10 cellular contexts compared by ENCODE assay signal in the genomic region with DNA sequence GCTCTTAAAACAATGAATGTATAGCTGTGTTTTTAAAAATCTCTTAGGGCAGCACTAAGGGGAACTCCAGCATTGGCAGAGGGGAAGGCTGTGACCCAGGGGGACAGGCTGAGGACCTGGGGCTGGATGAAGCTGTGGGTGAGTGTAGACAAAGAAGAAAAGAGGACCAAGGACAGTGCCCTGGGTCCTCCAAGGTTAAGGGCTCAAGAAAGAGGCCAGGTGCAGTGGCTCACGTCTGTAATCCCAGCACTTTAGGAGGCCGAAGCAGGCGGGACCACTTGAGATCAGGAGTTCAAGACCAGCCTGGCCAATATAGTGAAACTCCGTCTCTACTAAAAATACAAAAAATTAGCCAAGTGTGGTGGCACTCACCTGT. TPM values are rescaled to one million over a fixed set of nuclear protein-coding genes. Genes with fewer than 3 reads are reported as not detected.
DNase-seq lines count a peak whose midpoint lies in the region; ATAC-seq and TF ChIP-seq lines count a peak whose summit lies in the region.
"Not testable (repeated sequence)": the region's sequence is repeated elsewhere in the genome, so short reads cannot be mapped to it uniquely, and the experiment has no call there.
"Had no signal": no experiment of that assay in that cellular context is flagged by ENCODE, and none has a peak within 500 bp of the region (broad histone marks: within the 10 kb centered on the region; RNA-seq: fewer than 3 reads in every experiment).

No MANE protein-coding gene starts in this region.

- H3K9ac ChIP-seq in Loucy (ENCODE audit: low read depth, low read length, poor library complexity, severe bottlenecking) = peak overlapping the region; percentile 45
- not testable (repeated sequence) for H3K9ac ChIP-seq in iPS-20b (ENCODE audit: low read depth, low read length)

- 0 out of 2 replicates have a peak overlapping the region, but pooled peaks have one; percentile 25 for H2AFZ ChIP-seq in Loucy (ENCODE audit: low read length)

- intact Hi-C loops in CD8-positive, alpha-beta T cell (cut with DNase I, micrococcal nuclease) = loop anchor here (1.0 to 10.0 kb wide), 4 partner anchors 34 to 315 kb away; a partner anchor contains a TSS
- intact Hi-C loops in activated T-helper 2 cell treated with anti-CD3 and anti-CD28 coated beads, Interferon-gamma antibody, Interleukin-2, Interleukin-4, amounts not matched to agents 10 μg/mL and 5 μg/mL and 100 μg/mL, durations not matched to agents 14 hours and 24 hours and 36 hours (cut with micrococcal nuclease) = loop anchor here (2.0 kb wide), 3 partner anchors 23 to 67 kb away; a partner anchor contains a TSS

- H3K27ac ChIP-seq in CD8-positive, alpha-beta T cell (ENCODE audit: low read depth, low read length); iPS-20b (ENCODE audit: low read length): not testable (repeated sequence)
- H3K27ac ChIP-seq in cingulate gyrus (ENCODE audit: low read depth, low read length) = peak overlapping the region; percentile 6
- peak overlapping the region; percentile 38 for H3K27ac ChIP-seq in substantia nigra (ENCODE audit: low read depth, low read length, poor library complexity, severe bottlenecking)

- peak overlapping the region; percentile 86 for H3K4me2 ChIP-seq in Loucy (ENCODE audit: low read depth, low read length, poor library complexity, severe bottlenecking)

- H3K36me3 ChIP-seq in CD8-positive, alpha-beta T cell (ENCODE audit: insufficient read depth, low read length); Loucy (ENCODE audit: insufficient read depth, low read length); iPS-20b (ENCODE audit: insufficient read depth, low read depth, low read length): not testable (repeated sequence)

- H3K27me3 ChIP-seq in CD8-positive, alpha-beta T cell (ENCODE audit: insufficient read depth, low read length); Loucy (ENCODE audit: insufficient read depth, low read length, poor library complexity, severe bottlenecking): not testable (repeated sequence)
- H3K27me3 ChIP-seq in iPS-20b (ENCODE audit: insufficient read depth, low read length) = peaks cover 14% of the 10 kb centered on the region

- H3K9me2 ChIP-seq in Loucy (replicated peaks; ENCODE audit: low read depth, low read length) = not testable (repeated sequence)

- H3K9me3 ChIP-seq in CD8-positive, alpha-beta T cell (ENCODE audit: low read length); Loucy (ENCODE audit: insufficient read depth, low read depth, low read length); iPS-20b (ENCODE audit: insufficient read depth, low read depth, low read length): not testable (repeated sequence)

- TF ChIP-seq CTCF in CD8-positive, alpha-beta T cell (IDR thresholded peaks at IDR 0.05); Loucy (conservative IDR thresholded peaks at IDR 0.05; ENCODE audit: low read length); nephron progenitor cell (IDR thresholded peaks at IDR 0.05): not testable (repeated sequence)

- not testable (repeated sequence) for H3K27me3 Mint-ChIP-seq in CD8-positive, alpha-beta T cell (ENCODE audit: low read depth); T-helper 2 cell treated with Interferon-gamma antibody and Interleukin-4, amounts not matched to agents 5 μg/mL and 100 μg/mL, for 36 hours (ENCODE audit: low read depth); activated T-helper 2 cell treated with anti-CD3 and anti-CD28 coated beads, Interferon-gamma antibody, Interleukin-2, Interleukin-4, amounts not matched to agents 10 μg/mL and 5 μg/mL and 100 μg/mL, durations not matched to agents 14 hours and 24 hours and 36 hours (ENCODE audit: low read depth)
- H3K27me3 Mint-ChIP-seq in nephron progenitor cell (ENCODE audit: low read depth, poor library complexity) = peaks cover 37% of the 10 kb centered on the region

- H3K27ac Mint-ChIP-seq in CD8-positive, alpha-beta T cell = peak overlapping the region; percentile 78
- peak overlapping the region; percentile 55 for H3K27ac Mint-ChIP-seq in T-helper 2 cell treated with Interferon-gamma antibody and Interleukin-4, amounts not matched to agents 5 μg/mL and 100 μg/mL, for 36 hours
- H3K27ac Mint-ChIP-seq in activated T-helper 2 cell treated with anti-CD3 and anti-CD28 coated beads, Interferon-gamma antibody, Interleukin-2, Interleukin-4, amounts not matched to agents 10 μg/mL and 5 μg/mL and 100 μg/mL, durations not matched to agents 14 hours and 24 hours and 36 hours = peak overlapping the region; percentile 8
- H3K27ac Mint-ChIP-seq in nephron progenitor cell = not testable (repeated sequence)

- DNase-seq in CD8-positive, alpha-beta T cell; T-helper 2 cell treated with Interferon-gamma antibody and Interleukin-4, amounts not matched to agents 5 μg/mL and 100 μg/mL, for 36 hours (ENCODE audit: low spot score); activated T-helper 2 cell treated with anti-CD3 and anti-CD28 coated beads, Interferon-gamma antibody, Interleukin-2, Interleukin-4, amounts not matched to agents 10 μg/mL and 5 μg/mL and 100 μg/mL, durations not matched to agents 14 hours and 24 hours and 36 hours (ENCODE audit: low spot score); nephron progenitor cell; substantia nigra (lab: John Stamatoyannopoulos, UW): not testable (repeated sequence)

- not testable (repeated sequence) for ATAC-seq in CD8-positive, alpha-beta T cell

- CTCF ChIA-PET in CD8-positive, alpha-beta T cell (lab: Charles Lee) = interaction anchor here (0.6 to 11.9 kb wide), 8 partner anchors 12 to 1061 kb away, joined by 3 to 195 read pairs (median 10); a partner anchor contains a TSS

- H3F3A ChIP-seq in Loucy (ENCODE audit: low read depth) = not testable (repeated sequence)

- H3K79me2 ChIP-seq in Loucy (ENCODE audit: insufficient read depth, low read length) = not testable (repeated sequence)

- peaks cover 30% of the 10 kb centered on the region for H3K4me1 Mint-ChIP-seq in CD8-positive, alpha-beta T cell (ENCODE audit: low read depth)
- peaks cover 26% of the 10 kb centered on the region for H3K4me1 Mint-ChIP-seq in T-helper 2 cell treated with Interferon-gamma antibody and Interleukin-4, amounts not matched to agents 5 μg/mL and 100 μg/mL, for 36 hours (ENCODE audit: low read depth)
- peaks cover 31% of the 10 kb centered on the region for H3K4me1 Mint-ChIP-seq in activated T-helper 2 cell treated with anti-CD3 and anti-CD28 coated beads, Interferon-gamma antibody, Interleukin-2, Interleukin-4, amounts not matched to agents 10 μg/mL and 5 μg/mL and 100 μg/mL, durations not matched to agents 14 hours and 24 hours and 36 hours (ENCODE audit: low read depth)
- peaks cover 22% of the 10 kb centered on the region for H3K4me1 Mint-ChIP-seq in nephron progenitor cell

- not testable (repeated sequence) for H3K4me3 Mint-ChIP-seq in CD8-positive, alpha-beta T cell
- H3K4me3 Mint-ChIP-seq in T-helper 2 cell treated with Interferon-gamma antibody and Interleukin-4, amounts not matched to agents 5 μg/mL and 100 μg/mL, for 36 hours = peak overlapping the region; percentile 74
- H3K4me3 Mint-ChIP-seq in activated T-helper 2 cell treated with anti-CD3 and anti-CD28 coated beads, Interferon-gamma antibody, Interleukin-2, Interleukin-4, amounts not matched to agents 10 μg/mL and 5 μg/mL and 100 μg/mL, durations not matched to agents 14 hours and 24 hours and 36 hours (ENCODE audit: low read depth) = peak overlapping the region; percentile 70
- peak overlapping the region; percentile 69 for H3K4me3 Mint-ChIP-seq in nephron progenitor cell

- H3K4me1 ChIP-seq in CD8-positive, alpha-beta T cell (ENCODE audit: insufficient read depth, low read length) = peaks cover 24% of the 10 kb centered on the region
- not testable (repeated sequence) for H3K4me1 ChIP-seq in Loucy (ENCODE audit: insufficient read depth, low read length, poor library complexity, severe bottlenecking); iPS-20b (ENCODE audit: insufficient read depth, low read length)

- POLR2A ChIA-PET in CD8-positive, alpha-beta T cell (lab: Charles Lee) = interaction anchor here (1.0 to 5.0 kb wide), 10 partner anchors 8 to 65 kb away, joined by 3 to 49 read pairs (median 10); a partner anchor contains a TSS

- not testable (repeated sequence) for H3K36me3 Mint-ChIP-seq in CD8-positive, alpha-beta T cell; nephron progenitor cell (ENCODE audit: low read depth)
- H3K36me3 Mint-ChIP-seq in T-helper 2 cell treated with Interferon-gamma antibody and Interleukin-4, amounts not matched to agents 5 μg/mL and 100 μg/mL, for 36 hours (ENCODE audit: low read depth) = peaks cover 12% of the 10 kb centered on the region
- H3K36me3 Mint-ChIP-seq in activated T-helper 2 cell treated with anti-CD3 and anti-CD28 coated beads, Interferon-gamma antibody, Interleukin-2, Interleukin-4, amounts not matched to agents 10 μg/mL and 5 μg/mL and 100 μg/mL, durations not matched to agents 14 hours and 24 hours and 36 hours (ENCODE audit: low read depth) = peaks cover 16% of the 10 kb centered on the region

- not testable (repeated sequence) for H3K9me3 Mint-ChIP-seq in CD8-positive, alpha-beta T cell; T-helper 2 cell treated with Interferon-gamma antibody and Interleukin-4, amounts not matched to agents 5 μg/mL and 100 μg/mL, for 36 hours; activated T-helper 2 cell treated with anti-CD3 and anti-CD28 coated beads, Interferon-gamma antibody, Interleukin-2, Interleukin-4, amounts not matched to agents 10 μg/mL and 5 μg/mL and 100 μg/mL, durations not matched to agents 14 hours and 24 hours and 36 hours; nephron progenitor cell

- not testable (repeated sequence) for H4K20me1 ChIP-seq in Loucy (ENCODE audit: insufficient read depth, low read length, poor library complexity, severe bottlenecking)

- H3K4me3 ChIP-seq in CD8-positive, alpha-beta T cell (ENCODE audit: low read depth, low read length) = not testable (repeated sequence)
- H3K4me3 ChIP-seq in Loucy (ENCODE audit: low read length, poor library complexity, severe bottlenecking) (peak overlapping the region; percentile 69), iPS-20b (ENCODE audit: low read length) (peak overlapping the region; percentile 59; the same call in 1 of the 2 replicates)

RNA-seq across cellular contexts. Expression of a gene that starts 1.1 kb away (rescaled TPM):
- total RNA-seq in CD8-positive, alpha-beta T cell = 10 to 100 TPM; 23.2 to 24.1 TPM
- total RNA-seq in activated T-helper 2 cell treated with anti-CD3 and anti-CD28 coated beads, Interferon-gamma antibody, Interleukin-2, Interleukin-4, amounts not matched to agents 10 μg/mL and 5 μg/mL and 100 μg/mL, durations not matched to agents 14 hours and 24 hours and 36 hours = 66.1 and 68.9 TPM in 2 replicates

RNA-seq across cellular contexts. Expression of a gene that starts 6.4 kb away (rescaled TPM):
- total RNA-seq in CD8-positive, alpha-beta T cell = under 1 TPM in 1 of 2 experiments, not detected in 1; 0.16 TPM
- total RNA-seq in activated T-helper 2 cell treated with anti-CD3 and anti-CD28 coated beads, Interferon-gamma antibody, Interleukin-2, Interleukin-4, amounts not matched to agents 10 μg/mL and 5 μg/mL and 100 μg/mL, durations not matched to agents 14 hours and 24 hours and 36 hours = not detected in 2 replicates
- total RNA-seq: aorta, right lobe of liver had no signal

RNA-seq across cellular contexts. Expression of a gene that starts 8.5 kb away (rescaled TPM):
- 100 to 1,000 TPM; 135 to 140 TPM for total RNA-seq in CD8-positive, alpha-beta T cell
- 101 and 103 TPM in 2 replicates for total RNA-seq in activated T-helper 2 cell treated with anti-CD3 and anti-CD28 coated beads, Interferon-gamma antibody, Interleukin-2, Interleukin-4, amounts not matched to agents 10 μg/mL and 5 μg/mL and 100 μg/mL, durations not matched to agents 14 hours and 24 hours and 36 hours

RNA-seq across cellular contexts. Expression of a gene that starts 20.1 kb away (rescaled TPM):
- 10 to 100 TPM in 1 of 2 experiments, 1 to 10 TPM in 1; 9.6 to 10.7 TPM for total RNA-seq in CD8-positive, alpha-beta T cell
- total RNA-seq in activated T-helper 2 cell treated with anti-CD3 and anti-CD28 coated beads, Interferon-gamma antibody, Interleukin-2, Interleukin-4, amounts not matched to agents 10 μg/mL and 5 μg/mL and 100 μg/mL, durations not matched to agents 14 hours and 24 hours and 36 hours = 55.8 and 56.3 TPM in 2 replicates

RNA-seq across cellular contexts. Expression of a gene that starts 32.7 kb away (rescaled TPM):
- total RNA-seq in CD8-positive, alpha-beta T cell = 1 to 10 TPM; 5.2 to 6.3 TPM
- total RNA-seq in activated T-helper 2 cell treated with anti-CD3 and anti-CD28 coated beads, Interferon-gamma antibody, Interleukin-2, Interleukin-4, amounts not matched to agents 10 μg/mL and 5 μg/mL and 100 μg/mL, durations not matched to agents 14 hours and 24 hours and 36 hours = 11.9 and 12.8 TPM in 2 replicates
